8 cellular contexts compared by ENCODE assay signal in genomic region chr3:152269423-152270144, GRCh38. TPM values are rescaled to one million over a fixed set of nuclear protein-coding genes. Genes with fewer than 3 reads are reported as not detected.
DNase-seq lines count a peak whose midpoint lies in the region; ATAC-seq, FAIRE-seq and TF ChIP-seq lines count a peak whose summit lies in the region.

No MANE protein-coding gene starts in this region.

- no peak overlapping the region for H2AFZ ChIP-seq in endothelial cell of umbilical vein (ENCODE audit: low read depth, low read length)

- 0 to 1% methylated on average over 17 to 26 of the region's 26 CpGs for WGBS in upper lobe of left lung, 2 donors

- FAIRE-seq in endothelial cell of umbilical vein (lab: Jason Lieb, UNC) = no peak

- intact Hi-C loops in Right ventricle myocardium inferior (cut with DNase I) (loop anchor here (2.0 to 10.0 kb wide), 5 partner anchors 29 to 175 kb away; no protein-coding TSS in a partner anchor), cardiac septum (cut with DNase I) (loop anchor here (2.0 to 10.0 kb wide), 6 partner anchors 29 to 173 kb away; no protein-coding TSS in a partner anchor), endothelial cell of umbilical vein (cut with micrococcal nuclease) (loop anchor here (2.0 to 5.0 kb wide), 7 partner anchors 29 to 347 kb away; no protein-coding TSS in a partner anchor), mucosa of descending colon (cut with DNase I, micrococcal nuclease) (loop anchor here in 1 of 2 donors (5.0 kb wide), 1 partner anchor 67 kb away; no protein-coding TSS in a partner anchor)

- H3K27ac ChIP-seq in endothelial cell of umbilical vein (ENCODE audit: insufficient read depth, low read depth, low read length) (peak overlapping the region; percentile 86), upper lobe of left lung (peak overlapping the region; percentile 97 to 100 (median 98))

- ATAC-seq in Right ventricle myocardium inferior (peak; percentile 84), HG02943 (IDR thresholded peaks at IDR 0.05; ENCODE audit: low read depth, unreplicated experiment) (peak; percentile 20), mucosa of descending colon (peak; percentile 79), upper lobe of left lung (ENCODE audit: low FRiP score in 2 of 2) (peak; percentile 88 to 90)
- peak; percentile 47 to 48 for ATAC-seq in activated CD4-positive, CD25-positive, alpha-beta regulatory T cell treated with anti-CD3 and anti-CD28 coated beads, Interleukin-2, amount 50 U/mL, for 24 hours

- DNase-seq in Right ventricle myocardium inferior (ENCODE audit: missing footprints) (peak; percentile 18), cardiac septum (ENCODE audit: low spot score) (no peak), NCI-H2107 (lab: John Stamatoyannopoulos, UW) (peak; percentile 54), endothelial cell of umbilical vein (ENCODE audit: low read depth, low spot score) (peak; percentile 82), mucosa of descending colon (peak; percentile 50 to 77 (median 51)), upper lobe of left lung (peak in 1 of 2 donors; percentile 60)

- POLR2A ChIA-PET in endothelial cell of umbilical vein (lab: Charles Lee) = interaction anchor here (0.7 to 1.4 kb wide), 6 partner anchors 12 to 243 kb away, joined by 3 to 6 read pairs (median 3); no protein-coding TSS in a partner anchor

- TF ChIP-seq EP300 in upper lobe of left lung (IDR thresholded peaks at IDR 0.05) = no peak

- H3K36me3 ChIP-seq in endothelial cell of umbilical vein (ENCODE audit: control insufficient read depth in 2 of 2, extremely low read depth in 1 of 2, insufficient read depth in 2 of 2, low read length in 2 of 2) = no peaks in the 10 kb centered on the region
- no peaks in the 10 kb centered on the region for H3K36me3 ChIP-seq in mucosa of descending colon (ENCODE audit: low read depth)
- H3K36me3 ChIP-seq in upper lobe of left lung = no peaks in the 10 kb centered on the region

- dilution Hi-C loops in endothelial cell of umbilical vein (cut with MboI; ENCODE audit: extremely low pct_ligation_motif_present, low sequenced_read_pairs) = no loop called here

- no peaks in the 10 kb centered on the region for H3K27me3 ChIP-seq in endothelial cell of umbilical vein (ENCODE audit: control insufficient read depth in 2 of 2, insufficient read depth in 2 of 2, low read length in 2 of 2)
- no peaks in the 10 kb centered on the region for H3K27me3 ChIP-seq in upper lobe of left lung

- CTCF ChIA-PET in endothelial cell of umbilical vein (lab: Charles Lee) = interaction anchor here (1.0 to 1.8 kb wide), 5 partner anchors 22 to 243 kb away, joined by 3 to 10 read pairs (median 4); no protein-coding TSS in a partner anchor

- no peaks in the 10 kb centered on the region for H3K9me1 ChIP-seq in endothelial cell of umbilical vein (replicated peaks; ENCODE audit: control insufficient read depth, extremely low read depth, insufficient read depth, low read length)

- H3K79me2 ChIP-seq in endothelial cell of umbilical vein (ENCODE audit: control insufficient read depth, insufficient read depth, low read length) = peaks cover 69% of the 10 kb centered on the region

- TF ChIP-seq CTCF in endothelial cell of umbilical vein (IDR thresholded peaks at IDR 0.05; ENCODE audit: extremely low read depth in 1 of 2, insufficient read depth in 1 of 2, low read depth in 1 of 2, low read length in 2 of 2) (no peak), mucosa of descending colon (IDR thresholded peaks at IDR 0.05) (no peak), upper lobe of left lung (IDR thresholded peaks at IDR 0.05) (no peak)

- H3K4me3 ChIP-seq in endothelial cell of umbilical vein (replicated peaks in 1 of 3; ENCODE audit: insufficient read depth in 1 of 3, low read depth in 1 of 3, low read length in 3 of 3) (peak overlapping the region; percentile 71 to 97 (median 82)), mucosa of descending colon (peak overlapping the region; percentile 91), upper lobe of left lung (peak overlapping the region; percentile 68 to 86 (median 77))

- TF ChIP-seq POLR2A in endothelial cell of umbilical vein (IDR thresholded peaks at IDR 0.05; ENCODE audit: low read depth, low read length) (no peak), upper lobe of left lung (IDR thresholded peaks at IDR 0.05) (peak in 1 of 4 donors; percentile 32)

- no peaks in the 10 kb centered on the region for H4K20me1 ChIP-seq in endothelial cell of umbilical vein (replicated peaks; ENCODE audit: control insufficient read depth, extremely low read depth, insufficient read depth, low read length)

- H3K4me1 ChIP-seq in endothelial cell of umbilical vein (ENCODE audit: control insufficient read depth, extremely low read depth, insufficient read depth, low read length) = peaks cover 50% of the 10 kb centered on the region
- H3K4me1 ChIP-seq in mucosa of descending colon (ENCODE audit: low read depth) = peaks cover 42% of the 10 kb centered on the region
- H3K4me1 ChIP-seq in upper lobe of left lung = peaks cover 42 to 59% (median 47%) of the 10 kb centered on the region in 4 donors

- H3K9ac ChIP-seq in endothelial cell of umbilical vein (replicated peaks; ENCODE audit: extremely low read depth, insufficient read depth, low read length) = peak overlapping the region; percentile 98

- peak overlapping the region; percentile 18 for H3K4me2 ChIP-seq in endothelial cell of umbilical vein (ENCODE audit: insufficient read depth, low read length)

- BruUV-seq in endothelial cell of umbilical vein (replicated peaks; lab: Mats Ljungman, UMichigan) = TSS peak; percentile 23

- H3K9me3 ChIP-seq in endothelial cell of umbilical vein (replicated peaks; ENCODE audit: control insufficient read depth, insufficient read depth, low read length) (no peaks in the 10 kb centered on the region), mucosa of descending colon (no peaks in the 10 kb centered on the region), upper lobe of left lung (no peaks in the 10 kb centered on the region)

TF ChIP-seq in endothelial cell of umbilical vein, 7 proteins besides CTCF, POLR2A, EP300 and RAD21:
- TF ChIP-seq MYC (IDR thresholded peaks at IDR 0.05; ENCODE audit: low read depth, low read length) (no peak), POLR2AphosphoS5 (IDR thresholded peaks at IDR 0.05; ENCODE audit: insufficient read depth, low read depth, low read length) (peak; percentile 66)
TF ChIP-seq in endothelial cell of umbilical vein: peak in this region for 1.

RNA-seq across cellular contexts. Expression of gene MBNL1, which starts 0.9 kb away (rescaled TPM):
- total RNA-seq in Right ventricle myocardium inferior = 180 TPM
- 178 TPM for total RNA-seq in cardiac septum
- total RNA-seq in endothelial cell of umbilical vein = 362 and 385 TPM in 2 replicates
- polyA plus RNA-seq in endothelial cell of umbilical vein = 151 and 179 TPM in 2 replicates
- polyA plus RNA-seq in endothelial cell of umbilical vein (2011; cell fraction: cytosol; rRNA removed) = 158 and 192 TPM in 2 replicates
- polyA plus RNA-seq in endothelial cell of umbilical vein (2011; cell fraction: nucleus; rRNA removed) = 245 and 296 TPM in 2 replicates
- polyA plus RNA-seq in endothelial cell of umbilical vein (2012) = 100 and 148 TPM in 2 replicates
- polyA minus RNA-seq in endothelial cell of umbilical vein = 604 and 704 TPM in 2 replicates
- 107 TPM for polyA minus RNA-seq in endothelial cell of umbilical vein (2011; cell fraction: cytosol; rRNA and poly(A)+ RNA removed)
- 897 and 1,083 TPM in 2 replicates for polyA minus RNA-seq in endothelial cell of umbilical vein (2011; cell fraction: nucleus; rRNA and poly(A)+ RNA removed)
- 100 to 1,000 TPM; 184 to 381 (median 215) TPM for total RNA-seq in mucosa of descending colon
- total RNA-seq in upper lobe of left lung = 100 to 1,000 TPM; 231 to 506 (median 357) TPM

Comparison
In these comparisons a context has a peak if more than half of its experiments do, and no peak if none do; other contexts are left out.
1. ATAC-seq: peak in every context shown above with its lines; median percentile 89 in upper lobe of left lung; 84 in Right ventricle myocardium inferior; 79 in mucosa of descending colon; 48 in activated CD4-positive, CD25-positive, alpha-beta regulatory T cell treated with anti-CD3 and anti-CD28 coated beads, Interleukin-2, amount 50 U/mL, for 24 hours; 20 in HG02943.